ENCODE assay signal across 25 cellular contexts in genomic region chr3:27606537-27606936, GRCh38.
DNase-seq lines count a peak whose midpoint lies in the region; ATAC-seq and TF ChIP-seq lines count a peak whose summit lies in the region.
"Had no signal": no experiment of that assay in that cellular context is flagged by ENCODE, and none has a peak within 500 bp of the region (broad histone marks: within the 10 kb centered on the region; RNA-seq: fewer than 3 reads in every experiment).

No MANE protein-coding gene starts in this region.

- no peaks in the 10 kb centered on the region for H3K27me3 Mint-ChIP-seq in Calu3 (ENCODE audit: unreplicated experiment)
- H3K27me3 Mint-ChIP-seq: stimulated activated naive CD8-positive, alpha-beta T cell treated with anti-CD3 and anti-CD28 coated beads, Interleukin-15, amount 100 ng/mL, for 72 hours had no signal

- ATAC-seq in IMR-90 (ENCODE audit: low read depth) (peak; percentile 46), HG03025 (IDR thresholded peaks at IDR 0.05; ENCODE audit: low FRiP score, unreplicated experiment) (no peak)
- ATAC-seq: right cardiac atrium; stimulated activated naive CD8-positive, alpha-beta T cell treated with anti-CD3 and anti-CD28 coated beads, Interleukin-15, amount 100 ng/mL, for 72 hours; WTC11 had no signal

- H3K4me3 ChIP-seq in IMR-90 (ENCODE audit: insufficient read depth, low read depth, low read length) = no peak overlapping the region
- H3K4me3 ChIP-seq in astrocyte of the spinal cord (ENCODE audit: low read depth, low read length) = no peak overlapping the region
- H3K4me3 ChIP-seq in fibroblast of the aortic adventitia (ENCODE audit: low read depth, low read length) = no peak overlapping the region
- H3K4me3 ChIP-seq in smooth muscle cell = no peak overlapping the region
- H3K4me3 ChIP-seq in BE2C (ENCODE audit: low read depth, low read length) = no peak overlapping the region
- H3K4me3 ChIP-seq: thyroid gland had no signal

- H3K4me1 ChIP-seq in IMR-90 (ENCODE audit: control insufficient read depth, insufficient read depth, low read length) (0 out of 2 replicates have a peak, but pooled peaks cover 2% of the 10 kb centered on the region), smooth muscle cell (ENCODE audit: low read depth) (no peaks in the 10 kb centered on the region), BE2C (no peaks in the 10 kb centered on the region)
- H3K4me1 ChIP-seq: parathyroid adenoma, thyroid gland had no signal

- no CpG with 5 or more reads among the region's 3 CpGs for WGBS in IMR-90 (ENCODE audit: extremely low coverage in 2 of 2, insufficient read length in 1 of 2), 2 experiments
- WGBS in smooth muscle cell (ENCODE audit: low lambda C conversion rate) = 85% methylated on average over 3 of the region's 3 CpGs

- H2BK15ac ChIP-seq in IMR-90 (ENCODE audit: low read depth, low read length) = no peak overlapping the region

- no peaks in the 10 kb centered on the region for H3K36me3 ChIP-seq in IMR-90 (ENCODE audit: control insufficient read depth, insufficient read depth, low read length)
- H3K36me3 ChIP-seq in smooth muscle cell (ENCODE audit: low read depth) = no peaks in the 10 kb centered on the region
- H3K36me3 ChIP-seq in BE2C = no peaks in the 10 kb centered on the region
- H3K36me3 ChIP-seq: thyroid gland had no signal

- intact Hi-C loops in Calu3 (cut with micrococcal nuclease; ENCODE audit: unreplicated experiment) = loop anchor here (5.0 to 10.0 kb wide), 2 partner anchors 36 to 72 kb away; no protein-coding TSS in a partner anchor
- intact Hi-C loops in IMR-90 (cut with micrococcal nuclease) = no loop called here

- H3K36me3 Mint-ChIP-seq in Calu3 (ENCODE audit: insufficient read depth, unreplicated experiment) = peaks cover 3% of the 10 kb centered on the region

- no peak overlapping the region for H3K9ac ChIP-seq in IMR-90 (ENCODE audit: low read depth, low read length)
- H3K9ac ChIP-seq in smooth muscle cell (ENCODE audit: low read depth) = no peak overlapping the region
- H3K9ac ChIP-seq: parathyroid adenoma had no signal

- H2AFZ ChIP-seq in IMR-90 (replicated peaks; ENCODE audit: low read length, poor library complexity) (peak overlapping the region; percentile 35), smooth muscle cell (ENCODE audit: low read depth) (no peak overlapping the region)
- H2AFZ ChIP-seq: parathyroid adenoma had no signal

- H2AK5ac ChIP-seq in IMR-90 (ENCODE audit: low read depth, low read length) = no peak overlapping the region

- DNase-seq in Calu3 = no peak
- DNase-seq in IMR-90 = peak; percentile 75
- DNase-seq in astrocyte of the spinal cord (ENCODE audit: low read depth, low spot score) = peak; percentile 22
- DNase-seq in fibroblast of the aortic adventitia (ENCODE audit: low read depth) = peak; percentile 66
- DNase-seq in smooth muscle cell (lab: John Stamatoyannopoulos, UW; ENCODE audit: unreplicated experiment) = no peak
- DNase-seq in BE2C = no peak
- no peak for DNase-seq in putamen (ENCODE audit: low spot score)
- DNase-seq: activated CD4-positive, alpha-beta T cell treated with anti-CD3 and anti-CD28 coated beads, Interleukin-2, amount 50 U/mL, for 1 hour; activated naive CD4-positive, alpha-beta T cell treated with anti-CD3 and anti-CD28 coated beads, Interleukin-2, amount 50 U/mL, for 16 hours; caudate nucleus; GOT3; hippocampal formation; immature natural killer cell; KG1; NCI-H146; NCI-H510A; nephron progenitor cell; right cardiac atrium; stimulated activated naive CD8-positive, alpha-beta T cell treated with anti-CD3 and anti-CD28 coated beads, Interleukin-15, amount 100 ng/mL, for 72 hours; thyroid gland had no signal

- no peak overlapping the region for H2BK5ac ChIP-seq in IMR-90 (ENCODE audit: low read depth, low read length, poor library complexity, severe bottlenecking)

- in situ Hi-C loops in IMR-90 (cut with MboI; ENCODE audit: low sequenced_read_pairs) = no loop called here
- in situ Hi-C loops in astrocyte of the spinal cord (cut with HindIII; ENCODE audit: low sequenced_read_pairs) = no loop called here

- POLR2A ChIA-PET in IMR-90 (lab: Charles Lee; ENCODE audit: unreplicated experiment) = no interaction called here

- peak overlapping the region; percentile 6 to 47; a peak in 3 of 4 replicates for H4K8ac ChIP-seq in IMR-90 (ENCODE audit: low read depth in 2 of 2, low read length in 2 of 2)

- H3K27me3 ChIP-seq in IMR-90 (ENCODE audit: control insufficient read depth, insufficient read depth, low read length) (no peaks in the 10 kb centered on the region), smooth muscle cell (ENCODE audit: low read depth) (no peaks in the 10 kb centered on the region), BE2C (no peaks in the 10 kb centered on the region)
- H3K27me3 ChIP-seq: thyroid gland had no signal

- no peaks in the 10 kb centered on the region for H3K79me1 ChIP-seq in IMR-90 (ENCODE audit: low read depth in 1 of 2, low read length in 2 of 2)

- no peak overlapping the region for H3K23ac ChIP-seq in IMR-90 (ENCODE audit: low read depth, low read length)

- dilution Hi-C loops in IMR-90 (cut with HindIII; ENCODE audit: low sequenced_read_pairs, unreplicated experiment) = no loop called here

- no peak overlapping the region for H4K91ac ChIP-seq in IMR-90 (ENCODE audit: insufficient read depth, low read depth, low read length)

- H3F3A ChIP-seq in smooth muscle cell (ENCODE audit: low read depth) = no peaks in the 10 kb centered on the region

- no peak overlapping the region for H3K4ac ChIP-seq in IMR-90 (ENCODE audit: low read depth, low read length)

- no peaks in the 10 kb centered on the region for H3K79me2 ChIP-seq in smooth muscle cell (ENCODE audit: low read depth)
- H3K79me2 ChIP-seq: parathyroid adenoma had no signal

- no peak overlapping the region for H2AK9ac ChIP-seq in IMR-90 (replicated peaks; ENCODE audit: low read depth, low read length, poor library complexity)

- TF ChIP-seq CTCF in Calu3 (IDR thresholded peaks at IDR 0.05; ENCODE audit: unreplicated experiment) = no peak
- TF ChIP-seq CTCF in IMR-90 (conservative IDR thresholded peaks at IDR 0.05; ENCODE audit: low read depth, low read length) = no peak
- no peak for TF ChIP-seq CTCF in astrocyte of the spinal cord (IDR thresholded peaks at IDR 0.05; ENCODE audit: low read depth, low read length)
- no peak for TF ChIP-seq CTCF in fibroblast of the aortic adventitia (IDR thresholded peaks at IDR 0.05; ENCODE audit: insufficient read depth, low read length)
- TF ChIP-seq CTCF in smooth muscle cell (IDR thresholded peaks at IDR 0.05; ENCODE audit: borderline replicate concordance, insufficient read depth, poor library complexity, severe bottlenecking) = no peak
- no peak for TF ChIP-seq CTCF in BE2C (IDR thresholded peaks at IDR 0.05; ENCODE audit: low read depth, low read length)

- TF ChIP-seq RAD21 in IMR-90 (IDR thresholded peaks at IDR 0.05; ENCODE audit: low read length) = no peak

- H3K9me3 Mint-ChIP-seq in Calu3 (ENCODE audit: low read depth, unreplicated experiment) = no peaks in the 10 kb centered on the region
- H3K9me3 Mint-ChIP-seq: stimulated activated naive CD8-positive, alpha-beta T cell treated with anti-CD3 and anti-CD28 coated beads, Interleukin-15, amount 100 ng/mL, for 72 hours had no signal

- H4K20me1 ChIP-seq in IMR-90 (ENCODE audit: insufficient read depth, low read length) (no peaks in the 10 kb centered on the region), smooth muscle cell (ENCODE audit: low read depth) (no peaks in the 10 kb centered on the region)

- no peaks in the 10 kb centered on the region for H3K9me3 ChIP-seq in IMR-90 (ENCODE audit: control insufficient read depth, insufficient read depth, low read length)
- H3K9me3 ChIP-seq in smooth muscle cell (replicated peaks; ENCODE audit: low read depth) = no peaks in the 10 kb centered on the region
- no peaks in the 10 kb centered on the region for H3K9me3 ChIP-seq in BE2C
- H3K9me3 ChIP-seq: thyroid gland had no signal

- H3K9me1 ChIP-seq in IMR-90 (ENCODE audit: insufficient read depth, low read length) = no peaks in the 10 kb centered on the region

- H3K27ac ChIP-seq in IMR-90 (ENCODE audit: insufficient read depth, low read length) (no peak overlapping the region), smooth muscle cell (ENCODE audit: low read depth) (no peak overlapping the region)
- H3K27ac ChIP-seq: C4-2B, parathyroid adenoma, RWPE1, thyroid gland had no signal

- H3K4me3 Mint-ChIP-seq in Calu3 (ENCODE audit: low read depth, unreplicated experiment) = no peak overlapping the region
- H3K4me3 Mint-ChIP-seq: immature natural killer cell; nephron progenitor cell; stimulated activated naive CD8-positive, alpha-beta T cell treated with anti-CD3 and anti-CD28 coated beads, Interleukin-15, amount 100 ng/mL, for 72 hours; WTC11 had no signal

- BruUV-seq in Calu3 (replicated peaks; lab: Mats Ljungman, UMichigan) = no TSS peak
- BruUV-seq in IMR-90 (replicated peaks; lab: Mats Ljungman, UMichigan) = no TSS peak

- H3K4me2 ChIP-seq in IMR-90 (ENCODE audit: low read depth, low read length) (no peak overlapping the region), smooth muscle cell (no peak overlapping the region)

- TF ChIP-seq POLR2A in IMR-90 (IDR thresholded peaks at IDR 0.05; ENCODE audit: low read depth, low read length) = no peak

- H4K5ac ChIP-seq in IMR-90 (ENCODE audit: low read depth, low read length) = no peak overlapping the region; the same call in 1 of the 2 replicates

- H3K4me1 Mint-ChIP-seq in Calu3 (ENCODE audit: low read depth, unreplicated experiment) = peaks cover 24% of the 10 kb centered on the region
- H3K4me1 Mint-ChIP-seq: immature natural killer cell; nephron progenitor cell; stimulated activated naive CD8-positive, alpha-beta T cell treated with anti-CD3 and anti-CD28 coated beads, Interleukin-15, amount 100 ng/mL, for 72 hours had no signal

- CTCF ChIA-PET in Calu3 (lab: Charles Lee) (interaction anchor here (1.3 kb wide), 1 partner anchor 16 kb away, joined by 4 read pairs; no protein-coding TSS in a partner anchor), IMR-90 (lab: Yijun Ruan, JAX) (no interaction called here)

- H2BK120ac ChIP-seq in IMR-90 (ENCODE audit: low read depth, low read length) = no peak overlapping the region

- peak overlapping the region; percentile 31; the same call in 1 of the 2 replicates for H2BK20ac ChIP-seq in IMR-90 (ENCODE audit: low read depth, low read length)

- H3K56ac ChIP-seq in IMR-90 (ENCODE audit: extremely low read depth, insufficient read depth, low read length) = no peak overlapping the region

- H3K27ac Mint-ChIP-seq in Calu3 (ENCODE audit: unreplicated experiment) = peak overlapping the region; percentile 78
- H3K27ac Mint-ChIP-seq: immature natural killer cell; nephron progenitor cell; stimulated activated naive CD8-positive, alpha-beta T cell treated with anti-CD3 and anti-CD28 coated beads, Interleukin-15, amount 100 ng/mL, for 72 hours; WTC11 had no signal

- no peak overlapping the region; the same call in 1 of the 2 replicates for H3K18ac ChIP-seq in IMR-90 (ENCODE audit: low read depth, low read length)

- 0 out of 2 replicates have a peak overlapping the region, but pooled peaks have one; percentile 32 for H3K14ac ChIP-seq in IMR-90 (replicated peaks; ENCODE audit: low read depth, low read length)

TF ChIP-seq in IMR-90, 13 proteins besides CTCF, POLR2A, EP300 and RAD21 (continues in another document):
- TF ChIP-seq SMC3 (IDR thresholded peaks at IDR 0.05; ENCODE audit: low read depth, low read length) (no peak), MAFK (IDR thresholded peaks at IDR 0.05; ENCODE audit: low read depth, low read length) (no peak), FOS (IDR thresholded peaks at IDR 0.05; ENCODE audit: low read depth, low read length) (no peak)

Comparison
In these comparisons a context has a peak if more than half of its experiments do, and no peak if none do; other contexts are left out.
1. DNase-seq: peak in IMR-90 (single experiment), astrocyte of the spinal cord (single experiment) and fibroblast of the aortic adventitia (single experiment); none in Calu3 (single experiment), smooth muscle cell (single experiment), BE2C (single experiment) and putamen (single experiment).